In genomic region chr3:9951126-9951525, GRCh38 we compare ENCODE assay signal across 11 cellular contexts. TPM values are rescaled to one million over a fixed set of nuclear protein-coding genes. Genes with fewer than 3 reads are reported as not detected.
A peak's percentile ranks its signal among the peaks of the same experiment; 100 is the strongest.
DNase-seq lines count a peak whose midpoint lies in the region; ATAC-seq and TF ChIP-seq lines count a peak whose summit lies in the region.
"Had no signal": no experiment of that assay in that cellular context is flagged by ENCODE, and none has a peak within 500 bp of the region (broad histone marks: within the 10 kb centered on the region; RNA-seq: fewer than 3 reads in every experiment).

No MANE protein-coding gene starts in this region.

- H3K27me3 ChIP-seq in skeletal muscle satellite cell (ENCODE audit: control insufficient read depth, insufficient read depth, low read length), result no peaks in the 10 kb centered on the region
- H3K27me3 ChIP-seq in tibial nerve, result no peaks in the 10 kb centered on the region

- no peak for TF ChIP-seq CTCF in tibial nerve (IDR thresholded peaks at IDR 0.05)

- no peaks in the 10 kb centered on the region for H3K9me3 Mint-ChIP-seq in activated CD4-positive, alpha-beta T cell treated with anti-CD3 and anti-CD28 coated beads, Interleukin-2, amount 10 ng/mL, durations not matched to agents 7 days and 5 days
- H3K9me3 Mint-ChIP-seq in activated naive CD8-positive, alpha-beta T cell treated with anti-CD3 and anti-CD28 coated beads, Interleukin-2, amount 10 ng/mL, durations not matched to agents 7 days and 5 days, result no peaks in the 10 kb centered on the region

- H3K4me1 ChIP-seq in skeletal muscle satellite cell (ENCODE audit: control insufficient read depth, insufficient read depth, low read length), result peaks cover 24% of the 10 kb centered on the region
- H3K4me1 ChIP-seq in tibial nerve, result peaks cover 0 to 40% (median 15%) of the 10 kb centered on the region in 4 donors

- CTCF ChIA-PET in activated CD4-positive, alpha-beta T cell treated with anti-CD3 and anti-CD28 coated beads, Interleukin-2, amount 10 ng/mL, durations not matched to agents 7 days and 5 days (lab: Charles Lee), result interaction anchor here (1.1 to 2.7 kb wide), 4 partner anchors 9 to 20 kb away, joined by 3 to 9 read pairs (median 4); no protein-coding TSS in a partner anchor

- H3K4me3 ChIP-seq in skeletal muscle satellite cell (ENCODE audit: low read length) (no peak overlapping the region), tibial nerve (peak overlapping the region in 1 of 4 donors; percentile 50)

- ATAC-seq in HG03095 (IDR thresholded peaks at IDR 0.05; ENCODE audit: unreplicated experiment) (peak; percentile 38), HG03139 (IDR thresholded peaks at IDR 0.05; ENCODE audit: unreplicated experiment) (no peak)
- peak; percentile 5 for ATAC-seq in activated naive CD8-positive, alpha-beta T cell treated with anti-CD3 and anti-CD28 coated beads, Interleukin-2, amount 10 ng/mL, durations not matched to agents 7 days and 5 days (ENCODE audit: low read depth)

- H3K36me3 ChIP-seq in skeletal muscle satellite cell (ENCODE audit: insufficient read depth, low read length) (no peaks in the 10 kb centered on the region), tibial nerve (peaks cover 0 to 21% (median 0%) of the 10 kb centered on the region in 3 donors)

- H3K36me3 Mint-ChIP-seq in activated CD4-positive, alpha-beta T cell treated with anti-CD3 and anti-CD28 coated beads, Interleukin-2, amount 10 ng/mL, durations not matched to agents 7 days and 5 days (ENCODE audit: low read depth), result no peaks in the 10 kb centered on the region
- H3K36me3 Mint-ChIP-seq in activated naive CD8-positive, alpha-beta T cell treated with anti-CD3 and anti-CD28 coated beads, Interleukin-2, amount 10 ng/mL, durations not matched to agents 7 days and 5 days, result no peaks in the 10 kb centered on the region

- H3K4me2 ChIP-seq in skeletal muscle satellite cell (ENCODE audit: low read length), result peak overlapping the region; percentile 89

- H3K9me3 ChIP-seq in skeletal muscle satellite cell (replicated peaks; ENCODE audit: low read length), result no peaks in the 10 kb centered on the region
- H3K9me3 ChIP-seq in tibial nerve, result no peaks in the 10 kb centered on the region

- TF ChIP-seq EP300 in tibial nerve (IDR thresholded peaks at IDR 0.05), result no peak

- no peak overlapping the region for H3K27ac ChIP-seq in tibial nerve

- no peak overlapping the region for H3K27ac Mint-ChIP-seq in activated CD4-positive, alpha-beta T cell treated with anti-CD3 and anti-CD28 coated beads, Interleukin-2, amount 10 ng/mL, durations not matched to agents 7 days and 5 days
- no peak overlapping the region for H3K27ac Mint-ChIP-seq in activated naive CD8-positive, alpha-beta T cell treated with anti-CD3 and anti-CD28 coated beads, Interleukin-2, amount 10 ng/mL, durations not matched to agents 7 days and 5 days

- no peak for TF ChIP-seq POLR2A in tibial nerve (IDR thresholded peaks at IDR 0.05)

- no peak for DNase-seq in activated CD4-positive, alpha-beta T cell treated with anti-CD3 and anti-CD28 coated beads, Interleukin-2, amount 10 ng/mL, durations not matched to agents 7 days and 5 days
- no peak for DNase-seq in activated CD4-positive, alpha-beta T cell treated with anti-CD3 and anti-CD28 coated beads, Interleukin-2, amount 50 U/mL, for 4 hours
- no peak for DNase-seq in activated naive CD8-positive, alpha-beta T cell treated with anti-CD3 and anti-CD28 coated beads, Interleukin-2, amount 10 ng/mL, durations not matched to agents 7 days and 5 days
- no peak for DNase-seq in tibial nerve (ENCODE audit: low spot score in 2 of 2)
- no peak for DNase-seq in effector CD8-positive, alpha-beta T cell (lab: John Stamatoyannopoulos, UW)
- DNase-seq: cortex of kidney, NCI-H1694, T-helper 9 cell had no signal

- WGBS in tibial nerve, 2 donors, result 44 to 48% methylated on average over 6 to 7 of the region's 7 CpGs

- H3K27me3 Mint-ChIP-seq in activated CD4-positive, alpha-beta T cell treated with anti-CD3 and anti-CD28 coated beads, Interleukin-2, amount 10 ng/mL, durations not matched to agents 7 days and 5 days, result no peaks in the 10 kb centered on the region
- no peaks in the 10 kb centered on the region for H3K27me3 Mint-ChIP-seq in activated naive CD8-positive, alpha-beta T cell treated with anti-CD3 and anti-CD28 coated beads, Interleukin-2, amount 10 ng/mL, durations not matched to agents 7 days and 5 days

- no peak overlapping the region for H3K9ac ChIP-seq in skeletal muscle satellite cell (ENCODE audit: low read depth, low read length)

- H3K4me1 Mint-ChIP-seq in activated CD4-positive, alpha-beta T cell treated with anti-CD3 and anti-CD28 coated beads, Interleukin-2, amount 10 ng/mL, durations not matched to agents 7 days and 5 days, result peaks cover 21% of the 10 kb centered on the region
- H3K4me1 Mint-ChIP-seq in activated naive CD8-positive, alpha-beta T cell treated with anti-CD3 and anti-CD28 coated beads, Interleukin-2, amount 10 ng/mL, durations not matched to agents 7 days and 5 days, result peaks cover 15% of the 10 kb centered on the region

- peak overlapping the region; percentile 83 for H3K4me3 Mint-ChIP-seq in activated CD4-positive, alpha-beta T cell treated with anti-CD3 and anti-CD28 coated beads, Interleukin-2, amount 10 ng/mL, durations not matched to agents 7 days and 5 days
- H3K4me3 Mint-ChIP-seq in activated naive CD8-positive, alpha-beta T cell treated with anti-CD3 and anti-CD28 coated beads, Interleukin-2, amount 10 ng/mL, durations not matched to agents 7 days and 5 days, result peak overlapping the region; percentile 87

- POLR2A ChIA-PET in activated CD4-positive, alpha-beta T cell treated with anti-CD3 and anti-CD28 coated beads, Interleukin-2, amount 10 ng/mL, durations not matched to agents 7 days and 5 days (lab: Charles Lee), result interaction anchor here (1.5 kb wide), 1 partner anchor 18 kb away, joined by 4 read pairs; no protein-coding TSS in a partner anchor
- POLR2A ChIA-PET in activated naive CD8-positive, alpha-beta T cell treated with anti-CD3 and anti-CD28 coated beads, Interleukin-2, amount 10 ng/mL, durations not matched to agents 7 days and 5 days (lab: Charles Lee), result interaction anchor here (0.6 to 1.8 kb wide), 6 partner anchors 9 to 191 kb away, joined by 3 to 9 read pairs (median 7); partner anchors contain the start of genes CRELD1 and EMC3

RNA-seq across cellular contexts. Expression of gene PRRT3, which starts 1.1 kb away (rescaled TPM):
- 1 to 10 TPM; 4.8 to 5.5 TPM for total RNA-seq in activated CD4-positive, alpha-beta T cell treated with anti-CD3 and anti-CD28 coated beads, Interleukin-2, amount 10 ng/mL, durations not matched to agents 7 days and 5 days
- total RNA-seq in activated naive CD8-positive, alpha-beta T cell treated with anti-CD3 and anti-CD28 coated beads, Interleukin-2, amount 10 ng/mL, durations not matched to agents 7 days and 5 days, result 1 to 10 TPM; 5.3 to 5.9 TPM
- total RNA-seq in skeletal muscle satellite cell (2012; rRNA removed), result 1.7 and 3.8 TPM in 2 replicates
- 1 to 10 TPM; 2.2 to 3.3 (median 2.7) TPM for total RNA-seq in tibial nerve

RNA-seq across cellular contexts. Expression of gene CRELD1, which starts 17.5 kb away (rescaled TPM):
- total RNA-seq in activated CD4-positive, alpha-beta T cell treated with anti-CD3 and anti-CD28 coated beads, Interleukin-2, amount 10 ng/mL, durations not matched to agents 7 days and 5 days, result 10 to 100 TPM; 13.9 to 16.0 TPM
- total RNA-seq in activated naive CD8-positive, alpha-beta T cell treated with anti-CD3 and anti-CD28 coated beads, Interleukin-2, amount 10 ng/mL, durations not matched to agents 7 days and 5 days, result 10 to 100 TPM; 26.2 to 29.3 TPM
- 6.8 and 13.7 TPM in 2 replicates for total RNA-seq in skeletal muscle satellite cell (2012; rRNA removed)
- total RNA-seq in tibial nerve, result 10 to 100 TPM; 18.2 to 54.9 (median 27.5) TPM

RNA-seq across cellular contexts. Expression of gene IL17RC, which starts 34.2 kb away (rescaled TPM):
- under 1 TPM; 0.32 to 0.52 TPM for total RNA-seq in activated CD4-positive, alpha-beta T cell treated with anti-CD3 and anti-CD28 coated beads, Interleukin-2, amount 10 ng/mL, durations not matched to agents 7 days and 5 days
- total RNA-seq in activated naive CD8-positive, alpha-beta T cell treated with anti-CD3 and anti-CD28 coated beads, Interleukin-2, amount 10 ng/mL, durations not matched to agents 7 days and 5 days, result under 1 TPM in 1 of 2 experiments, not detected in 1; 0.22 TPM
- 121 and 264 TPM in 2 replicates for total RNA-seq in skeletal muscle satellite cell (2012; rRNA removed)
- total RNA-seq in tibial nerve, result 10 to 100 TPM; 60.4 to 68.4 (median 65.1) TPM

RNA-seq across cellular contexts. Expression of gene EMC3, which starts 35.5 kb away (rescaled TPM):
- 10 to 100 TPM; 53.8 to 55.0 TPM for total RNA-seq in activated CD4-positive, alpha-beta T cell treated with anti-CD3 and anti-CD28 coated beads, Interleukin-2, amount 10 ng/mL, durations not matched to agents 7 days and 5 days
- 10 to 100 TPM; 42.0 to 49.8 TPM for total RNA-seq in activated naive CD8-positive, alpha-beta T cell treated with anti-CD3 and anti-CD28 coated beads, Interleukin-2, amount 10 ng/mL, durations not matched to agents 7 days and 5 days
- total RNA-seq in skeletal muscle satellite cell (2012; rRNA removed), result 61.3 and 64.0 TPM in 2 replicates
- total RNA-seq in tibial nerve, result 10 to 100 TPM; 16.1 to 30.6 (median 25.1) TPM

RNA-seq across cellular contexts. Expression of gene IL17RE, which starts 48.5 kb away (rescaled TPM):
- 1 to 10 TPM; 1.5 to 2.7 TPM for total RNA-seq in activated CD4-positive, alpha-beta T cell treated with anti-CD3 and anti-CD28 coated beads, Interleukin-2, amount 10 ng/mL, durations not matched to agents 7 days and 5 days
- total RNA-seq in activated naive CD8-positive, alpha-beta T cell treated with anti-CD3 and anti-CD28 coated beads, Interleukin-2, amount 10 ng/mL, durations not matched to agents 7 days and 5 days, result 1 to 10 TPM in 1 of 2 experiments, under 1 TPM in 1; 0.94 to 1.1 TPM
- total RNA-seq in skeletal muscle satellite cell (2012; rRNA removed), result 2.8 and 4.4 TPM in 2 replicates
- total RNA-seq in tibial nerve, result 10 to 100 TPM in 1 of 4 donors, 1 to 10 TPM in 2, under 1 TPM in 1; 0.59 to 10.1 (median 5.6) TPM

Comparison
In these comparisons a context has a peak if more than half of its experiments do, and no peak if none do; other contexts are left out.
1. RNA of gene IL17RC, which starts 34.2 kb away (total RNA-seq): 60.4 to 68.4 TPM in tibial nerve; 0.32 to 0.52 TPM in activated CD4-positive, alpha-beta T cell treated with anti-CD3 and anti-CD28 coated beads, Interleukin-2, amount 10 ng/mL, durations not matched to agents 7 days and 5 days and 0.22 TPM in activated naive CD8-positive, alpha-beta T cell treated with anti-CD3 and anti-CD28 coated beads, Interleukin-2, amount 10 ng/mL, durations not matched to agents 7 days and 5 days; every median in the first group is over 10 times any median in the second.